Comparison of ENCODE assay signal across 14 cellular contexts in the genomic region with DNA sequence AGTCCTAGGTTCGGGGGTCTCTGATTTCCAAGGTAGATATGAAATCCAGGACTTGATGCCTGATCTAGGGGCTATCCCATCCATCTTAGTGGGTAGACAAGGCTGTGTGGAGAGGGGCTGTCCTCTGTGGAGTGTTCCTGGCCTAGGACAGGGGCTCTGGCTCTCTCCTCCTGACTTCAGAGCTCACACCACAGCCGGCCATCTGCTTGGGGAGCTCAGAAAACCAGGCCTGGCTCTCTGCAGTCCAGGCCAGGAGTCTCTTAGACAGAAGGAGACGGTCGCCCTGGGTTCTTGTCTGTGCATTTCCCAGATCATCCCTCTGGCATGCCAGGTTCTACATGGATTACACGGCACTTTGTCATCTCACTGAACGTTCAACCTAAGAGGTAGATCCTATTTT. TPM values are rescaled to one million over a fixed set of nuclear protein-coding genes. Genes with fewer than 3 reads are reported as not detected.
DNase-seq lines count a peak whose midpoint lies in the region; ATAC-seq and TF ChIP-seq lines count a peak whose summit lies in the region.
"Had no signal": no experiment of that assay in that cellular context is flagged by ENCODE, and none has a peak within 500 bp of the region (broad histone marks: within the 10 kb centered on the region; RNA-seq: fewer than 3 reads in every experiment).

No MANE protein-coding gene starts in this region.

- H3K79me1 ChIP-seq in mesenchymal stem cell (replicated peaks; ENCODE audit: low read length, poor library complexity, severe bottlenecking): no peaks in the 10 kb centered on the region

- H3K27me3 ChIP-seq in mesenchymal stem cell (ENCODE audit: control insufficient read depth in 1 of 2, insufficient read depth in 1 of 2, low read length in 2 of 2): no peaks in the 10 kb centered on the region
- H3K27me3 ChIP-seq: breast epithelium, ovary, right lobe of liver had no signal

- no peak overlapping the region for H3K18ac ChIP-seq in mesenchymal stem cell (ENCODE audit: low read depth in 1 of 2, low read length in 2 of 2)

- H2BK12ac ChIP-seq in mesenchymal stem cell (ENCODE audit: low read length in 2 of 2): no peak overlapping the region

- no peak overlapping the region for H4K8ac ChIP-seq in mesenchymal stem cell (ENCODE audit: low read length)

- H3K14ac ChIP-seq in mesenchymal stem cell (ENCODE audit: low read length in 2 of 2): no peak overlapping the region

- no peak overlapping the region for H2AK5ac ChIP-seq in mesenchymal stem cell (ENCODE audit: low read length, severe bottlenecking)

- no peak overlapping the region for H2BK15ac ChIP-seq in mesenchymal stem cell (ENCODE audit: low read depth, poor library complexity, severe bottlenecking)

- no peak overlapping the region for H3K4me2 ChIP-seq in mesenchymal stem cell (ENCODE audit: low read length, poor library complexity, severe bottlenecking)

- peaks cover 0 to 60% of the 10 kb centered on the region in 2 experiments for H3K36me3 ChIP-seq in mesenchymal stem cell (ENCODE audit: control insufficient read depth in 1 of 2, insufficient read depth in 2 of 2, low read depth in 1 of 2, low read length in 2 of 2)
- H3K36me3 ChIP-seq: breast epithelium, ovary, right lobe of liver had no signal

- no peak overlapping the region for H4K91ac ChIP-seq in mesenchymal stem cell (ENCODE audit: low read length)

- 70% methylated on average over 4 of the region's 6 CpGs for WGBS in mesenchymal stem cell

- no peak overlapping the region for H2BK120ac ChIP-seq in mesenchymal stem cell (ENCODE audit: low read depth, low read length)

- H2BK5ac ChIP-seq in mesenchymal stem cell (ENCODE audit: low read depth, low read length, poor library complexity, severe bottlenecking): no peak overlapping the region

- no peak overlapping the region for H3K27ac ChIP-seq in mesenchymal stem cell (ENCODE audit: low read length, poor library complexity, severe bottlenecking)
- H3K27ac ChIP-seq: breast epithelium, ovary, right lobe of liver had no signal

- DNase-seq in AG08395 (ENCODE audit: low spot score) (peak; percentile 31), GM20000 (ENCODE audit: low spot score) (peak; percentile 3), amniotic epithelial cell (ENCODE audit: low read depth) (peak; percentile 25), mesenchymal stem cell (no peak), NCI-H748 (lab: John Stamatoyannopoulos, UW; ENCODE audit: unreplicated experiment) (no peak)
- DNase-seq: cortex of kidney, NCI-H1048 had no signal

- TF ChIP-seq CTCF in GM20000 (IDR thresholded peaks at IDR 0.05; ENCODE audit: extremely low read depth, missing control alignments): no peak

- H3K9ac ChIP-seq in mesenchymal stem cell (ENCODE audit: low read length): peak overlapping the region; percentile 75

- no peak overlapping the region for H3K4me3 ChIP-seq in mesenchymal stem cell (ENCODE audit: insufficient read depth in 1 of 2, low read depth in 1 of 2, low read length in 2 of 2)
- H3K4me3 ChIP-seq: breast epithelium, ovary, right lobe of liver had no signal

- no peak overlapping the region for H3K23ac ChIP-seq in mesenchymal stem cell (ENCODE audit: low read length in 2 of 2)

- no peak for ATAC-seq in HG02885 (IDR thresholded peaks at IDR 0.05; ENCODE audit: poor library complexity, unreplicated experiment)
- no peak for ATAC-seq in HG02884 (IDR thresholded peaks at IDR 0.05; ENCODE audit: unreplicated experiment)
- ATAC-seq in HG03571 (IDR thresholded peaks at IDR 0.05; ENCODE audit: unreplicated experiment): no peak
- ATAC-seq: stimulated activated memory B cell treated with anti-CD40 and anti-IgM and Interleukin-4, amounts not matched to agents 10 μg/mL and 1 μg/mL and 100 μg/mL, for 72 hours had no signal

- no peak overlapping the region for H3K4ac ChIP-seq in mesenchymal stem cell (ENCODE audit: low read depth in 1 of 2, low read length in 2 of 2)

- no peak overlapping the region for H2AFZ ChIP-seq in mesenchymal stem cell (ENCODE audit: low read depth, low read length)

- no peaks in the 10 kb centered on the region for H3K4me1 ChIP-seq in mesenchymal stem cell (ENCODE audit: control insufficient read depth, insufficient read depth, low read depth, low read length)
- H3K4me1 ChIP-seq: breast epithelium, right lobe of liver had no signal

- no peaks in the 10 kb centered on the region for H3K9me3 ChIP-seq in mesenchymal stem cell (ENCODE audit: control insufficient read depth, low read length)
- H3K9me3 ChIP-seq: breast epithelium, ovary, right lobe of liver had no signal

RNA-seq across cellular contexts. Expression of a gene that starts 17.9 kb away (rescaled TPM):
- 1.9 TPM for polyA plus RNA-seq in mesenchymal stem cell (2013, experiment 1 of 2)
- 1.9 TPM for polyA plus RNA-seq in mesenchymal stem cell (2013, experiment 2 of 2)

Comparison
In these comparisons a context has a peak if more than half of its experiments do, and no peak if none do; other contexts are left out.
1. DNase-seq: peak in AG08395 (single experiment), GM20000 (single experiment) and amniotic epithelial cell (single experiment); none in mesenchymal stem cell (single experiment) and NCI-H748 (single experiment).